ENCODE assay signal across 30 cellular contexts in genomic region chr12:64323476-64324225, GRCh38.
DNase-seq lines count a peak whose midpoint lies in the region; ATAC-seq lines count a peak whose summit lies in the region.
"Had no signal": no experiment of that assay in that cellular context is flagged by ENCODE, and none has a peak within 500 bp of the region (broad histone marks: within the 10 kb centered on the region; RNA-seq: fewer than 3 reads in every experiment).

No MANE protein-coding gene starts in this region.

- H3K9me3 ChIP-seq in adipocyte (ENCODE audit: control insufficient read depth, low read length), result no peaks in the 10 kb centered on the region
- H3K9me3 ChIP-seq: mucosa of descending colon, ovary, spleen, testis had no signal

- no peak overlapping the region for H2BK120ac ChIP-seq in mesendoderm (ENCODE audit: low read depth, low read length)

- no peak overlapping the region for H2AK5ac ChIP-seq in mesendoderm (ENCODE audit: low read length)

- no peak overlapping the region for H3K9ac ChIP-seq in adipocyte (ENCODE audit: low read length)
- H3K9ac ChIP-seq in mesendoderm (ENCODE audit: low read length), result no peak overlapping the region
- H3K9ac ChIP-seq: BLaER1 treated with 17β-estradiol and CSF1 and Interleukin-3, amounts not matched to agents 10 nM and 100 nM had no signal

- H3K27me3 ChIP-seq in adipocyte (replicated peaks; ENCODE audit: control insufficient read depth, insufficient read depth, low read length), result no peaks in the 10 kb centered on the region
- H3K27me3 ChIP-seq in mesendoderm (ENCODE audit: insufficient read depth, low read length, poor library complexity), result no peaks in the 10 kb centered on the region
- H3K27me3 ChIP-seq: BLaER1 treated with 17β-estradiol and CSF1 and Interleukin-3, amounts not matched to agents 10 nM and 100 nM; dorsolateral prefrontal cortex; ovary; spleen; testis had no signal

- H2BK15ac ChIP-seq in mesendoderm (replicated peaks; ENCODE audit: low read depth), result no peak overlapping the region

- DNase-seq in adipocyte (ENCODE audit: low read depth) (peak; percentile 73), fibroblast of peridontal ligament (ENCODE audit: extremely low read depth) (peak; percentile 31), mesendoderm (peak; percentile 54), DMS153 (lab: John Stamatoyannopoulos, UW) (no peak), HPDE6-E6E7 (ENCODE audit: extremely low spot score) (no peak), sciatic nerve (ENCODE audit: low spot score) (no peak), posterior vena cava (ENCODE audit: low spot score) (no peak)
- DNase-seq: activated CD4-positive, alpha-beta T cell treated with anti-CD3 and anti-CD28 coated beads, Interleukin-2, amount 50 U/mL, for 4 hours; activated CD8-positive, alpha-beta memory T cell treated with anti-CD3 and anti-CD28 coated beads, Interleukin-2, amount 10 ng/mL, durations not matched to agents 7 days and 5 days; activated gamma-delta T cell treated with Interleukin-2 at 50 U/mL for 16 hours; activated T-cell treated with anti-CD3 and anti-CD28 coated beads, Interleukin-2, amount 50 U/mL, for 48 hours; dorsolateral prefrontal cortex; hypothalamus; islet precursor cell; mucosa of descending colon; MV-4-11; NCI-H1436; NCI-H2081; NCI-H226; NCI-H526 treated with DMSO at 0.1 percent for 48 hours; NK-92 treated with Interleukin-12 subunit alpha and Interleukin-12 subunit beta, amount 100 ng/mL, for 24 hours; ovary; right cardiac atrium; spleen; stimulated activated CD4-positive, alpha-beta T cell treated with anti-CD3 and anti-CD28 coated beads, Interleukin-2, amount 100 ng/mL, for 24 hours; T-helper 17 cell; testis had no signal

- no CpG with 5 or more reads among the region's 3 CpGs for WGBS in mesendoderm (ENCODE audit: extremely low coverage, insufficient coverage, low lambda C conversion rate)

- no peaks in the 10 kb centered on the region for H3K36me3 ChIP-seq in adipocyte (ENCODE audit: control insufficient read depth, insufficient read depth, low read length, severe bottlenecking)
- H3K36me3 ChIP-seq in mesendoderm (ENCODE audit: control insufficient read depth, insufficient read depth, low read length), result no peaks in the 10 kb centered on the region
- H3K36me3 ChIP-seq: BLaER1 treated with 17β-estradiol and CSF1 and Interleukin-3, amounts not matched to agents 10 nM and 100 nM; ovary; spleen had no signal

- no peaks in the 10 kb centered on the region for H3K79me2 ChIP-seq in mesendoderm (ENCODE audit: control insufficient read depth, insufficient read depth, low read length)

- H3K18ac ChIP-seq in mesendoderm (ENCODE audit: low read length), result no peak overlapping the region

- no peak overlapping the region for H3K23ac ChIP-seq in mesendoderm (ENCODE audit: low read length)

- no peak overlapping the region for H4K5ac ChIP-seq in mesendoderm (ENCODE audit: low read length)

- H4K8ac ChIP-seq in mesendoderm (ENCODE audit: low read depth, low read length), result no peak overlapping the region

- no peak overlapping the region for H3K27ac ChIP-seq in mesendoderm (ENCODE audit: low read depth, low read length)
- H3K27ac ChIP-seq: BLaER1 treated with 17β-estradiol and CSF1 and Interleukin-3, amounts not matched to agents 10 nM and 100 nM; dorsolateral prefrontal cortex; ovary; spleen; testis had no signal

- no peaks in the 10 kb centered on the region for H3K79me1 ChIP-seq in mesendoderm (ENCODE audit: low read length)

- H2BK5ac ChIP-seq in mesendoderm (ENCODE audit: low read length), result no peak overlapping the region

- intact Hi-C loops in sciatic nerve (cut with DNase I) (no loop called here), posterior vena cava (cut with DNase I) (no loop called here)

- ATAC-seq in sciatic nerve, result no peak
- ATAC-seq: activated CD8-positive, alpha-beta memory T cell treated with anti-CD3 and anti-CD28 coated beads, Interleukin-2, amount 10 ng/mL, durations not matched to agents 7 days and 5 days; HCT116; mucosa of descending colon; right cardiac atrium; SK-N-SH treated with all-trans-retinoic acid at 6 μM for 48 hours; T-helper 17 cell had no signal

- no peak overlapping the region for H3K4ac ChIP-seq in mesendoderm (ENCODE audit: low read depth, low read length)

- peaks cover 16% of the 10 kb centered on the region for H3K4me1 ChIP-seq in adipocyte (ENCODE audit: control insufficient read depth, insufficient read depth, low read length)
- H3K4me1 ChIP-seq in mesendoderm (ENCODE audit: control insufficient read depth, low read depth, low read length), result no peaks in the 10 kb centered on the region
- H3K4me1 ChIP-seq: BLaER1 treated with 17β-estradiol and CSF1 and Interleukin-3, amounts not matched to agents 10 nM and 100 nM; spleen; testis had no signal

- H3K56ac ChIP-seq in mesendoderm (ENCODE audit: low read length), result no peak overlapping the region

- H3K4me3 ChIP-seq in adipocyte (ENCODE audit: low read length) (no peak overlapping the region), mesendoderm (ENCODE audit: low read length) (no peak overlapping the region)
- H3K4me3 ChIP-seq: BLaER1 treated with 17β-estradiol and CSF1 and Interleukin-3, amounts not matched to agents 10 nM and 100 nM; dorsolateral prefrontal cortex; mucosa of descending colon; ovary; spleen; testis had no signal

- H3K4me2 ChIP-seq in mesendoderm (ENCODE audit: low read length), result no peak overlapping the region
- H3K4me2 ChIP-seq: BLaER1 treated with 17β-estradiol and CSF1 and Interleukin-3, amounts not matched to agents 10 nM and 100 nM had no signal

Comparison
In these comparisons a context has a peak if more than half of its experiments do, and no peak if none do; other contexts are left out.
1. DNase-seq: peak in adipocyte (single experiment), fibroblast of peridontal ligament (single experiment) and mesendoderm (single experiment); none in DMS153 (single experiment), HPDE6-E6E7 (single experiment), sciatic nerve (single experiment) and posterior vena cava (single experiment).